In the genomic region with DNA sequence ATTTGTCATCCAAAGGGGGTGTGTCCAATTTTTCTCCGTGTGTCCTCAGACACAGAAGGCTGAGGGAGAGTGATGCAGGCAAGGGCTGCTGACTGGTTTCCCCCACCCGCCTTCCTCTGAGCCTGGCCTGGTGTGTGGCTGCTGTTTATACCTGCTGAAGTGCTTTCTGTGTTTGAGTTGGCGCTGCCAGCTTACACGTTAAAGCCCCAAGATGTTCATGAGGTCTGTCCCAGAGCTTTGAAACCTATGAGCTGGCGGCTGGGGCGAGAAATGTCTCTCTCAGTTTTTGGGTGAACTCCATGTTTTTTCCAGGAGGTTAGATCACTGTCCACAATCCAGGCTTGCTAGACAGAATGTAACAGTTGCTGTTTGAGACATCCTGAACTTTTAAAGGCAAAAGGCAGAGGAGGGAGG, we compare ENCODE assay signal across 13 cellular contexts.
DNase-seq lines count a peak whose midpoint lies in the region; ATAC-seq, FAIRE-seq and TF ChIP-seq lines count a peak whose summit lies in the region.
"Had no signal": no experiment of that assay in that cellular context is flagged by ENCODE, and none has a peak within 500 bp of the region (broad histone marks: within the 10 kb centered on the region; RNA-seq: fewer than 3 reads in every experiment).

No MANE protein-coding gene starts in this region.

- no peaks in the 10 kb centered on the region for H3K9me3 ChIP-seq in liver (ENCODE audit: control insufficient read depth in 4 of 4, low read length in 3 of 4)
- no peaks in the 10 kb centered on the region for H3K9me3 ChIP-seq in small intestine (ENCODE audit: control insufficient read depth, low read depth)

- ATAC-seq in foreskin keratinocyte (no peak), HG02840 (IDR thresholded peaks at IDR 0.05; ENCODE audit: low FRiP score, unreplicated experiment) (no peak)
- ATAC-seq in activated naive CD8-positive, alpha-beta T cell treated with anti-CD3 and anti-CD28 coated beads, Interleukin-2, amount 50 U/mL, for 24 hours = no peak

- no peaks in the 10 kb centered on the region for H3K27me3 ChIP-seq in liver (ENCODE audit: control insufficient read depth in 4 of 4, insufficient read depth in 4 of 4, low read length in 3 of 4)
- no peaks in the 10 kb centered on the region for H3K27me3 ChIP-seq in small intestine (ENCODE audit: control insufficient read depth in 2 of 2, insufficient read depth in 2 of 2, low read length in 2 of 2)
- H3K27me3 ChIP-seq in foreskin keratinocyte = no peaks in the 10 kb centered on the region

- no peaks in the 10 kb centered on the region for H3K9me3 Mint-ChIP-seq in activated naive CD8-positive, alpha-beta T cell treated with anti-CD3 and anti-CD28 coated beads, Interleukin-2, amount 50 U/mL, for 24 hours
- H3K9me3 Mint-ChIP-seq: dendritic cell treated with granulocyte-macrophage colony-stimulating factor and Interleukin-4, amounts not matched to agents 40 ng/mL and 50 ng/mL, for 4 days had no signal

- H3K27ac ChIP-seq in liver (ENCODE audit: low read depth in 1 of 2, low read length in 2 of 2) = no peak overlapping the region
- H3K27ac ChIP-seq in small intestine (ENCODE audit: low read depth in 1 of 2, low read length in 1 of 2) = peak overlapping the region; percentile 20 to 89
- H3K27ac ChIP-seq in foreskin keratinocyte = no peak overlapping the region

- no peaks in the 10 kb centered on the region for H3K36me3 Mint-ChIP-seq in activated naive CD8-positive, alpha-beta T cell treated with anti-CD3 and anti-CD28 coated beads, Interleukin-2, amount 50 U/mL, for 24 hours (ENCODE audit: low read depth)
- H3K36me3 Mint-ChIP-seq: CD8-positive, alpha-beta memory T cell had no signal

- H3K4me3 ChIP-seq in cardiac fibroblast (replicated peaks in 1 of 2; ENCODE audit: low read depth in 2 of 2, low read length in 2 of 2) (no peak overlapping the region), liver (ENCODE audit: low read depth in 1 of 3, low read length in 3 of 3) (no peak overlapping the region), small intestine (ENCODE audit: low read depth in 1 of 2, low read length in 2 of 2) (no peak overlapping the region)

- H3K27me3 Mint-ChIP-seq in activated naive CD8-positive, alpha-beta T cell treated with anti-CD3 and anti-CD28 coated beads, Interleukin-2, amount 50 U/mL, for 24 hours = peaks cover 2% of the 10 kb centered on the region
- H3K27me3 Mint-ChIP-seq: CD8-positive, alpha-beta memory T cell; dendritic cell treated with granulocyte-macrophage colony-stimulating factor and Interleukin-4, amounts not matched to agents 40 ng/mL and 50 ng/mL, for 4 days had no signal

- H3K36me3 ChIP-seq in liver (ENCODE audit: control insufficient read depth in 4 of 4, insufficient read depth in 3 of 4, low read depth in 1 of 4, low read length in 3 of 4) (no peaks in the 10 kb centered on the region), small intestine (ENCODE audit: control insufficient read depth in 2 of 2, insufficient read depth in 2 of 2, low read length in 2 of 2) (no peaks in the 10 kb centered on the region)

- peak in 1 of 2 donors; percentile 18 for TF ChIP-seq RAD21 in liver (IDR thresholded peaks at IDR 0.05)

- no peak overlapping the region for H3K4me3 Mint-ChIP-seq in activated naive CD8-positive, alpha-beta T cell treated with anti-CD3 and anti-CD28 coated beads, Interleukin-2, amount 50 U/mL, for 24 hours
- H3K4me3 Mint-ChIP-seq: CD8-positive, alpha-beta memory T cell; dendritic cell treated with granulocyte-macrophage colony-stimulating factor and Interleukin-4, amounts not matched to agents 40 ng/mL and 50 ng/mL, for 4 days had no signal

- DNase-seq in HCEC 1CT = peak; percentile 2
- peak; percentile 22 to 48 for DNase-seq in cardiac fibroblast (ENCODE audit: low read depth in 2 of 2)
- DNase-seq in small intestine = no peak
- DNase-seq in foreskin keratinocyte = no peak
- DNase-seq in activated naive CD8-positive, alpha-beta T cell treated with anti-CD3 and anti-CD28 coated beads, Interleukin-2, amount 50 U/mL, for 24 hours = no peak
- no peak for DNase-seq in activated CD4-positive, alpha-beta T cell treated with anti-CD3 and anti-CD28 coated beads, Interleukin-2, amount 50 U/mL, for 4 hours
- DNase-seq: activated T-cell treated with anti-CD3 and anti-CD28 coated beads, Interleukin-2, amount 50 U/mL, for 1 hour; CD8-positive, alpha-beta memory T cell; KG1; NCI-H526 treated with DMSO at 0.1 percent for 48 hours had no signal

- WGBS in liver = 80% methylated on average over 6 of the region's 6 CpGs
- 61 to 69% (median 64%) methylated on average over 6 of the region's 6 CpGs for WGBS in small intestine, 3 donors

- H3K4me1 Mint-ChIP-seq in activated naive CD8-positive, alpha-beta T cell treated with anti-CD3 and anti-CD28 coated beads, Interleukin-2, amount 50 U/mL, for 24 hours = no peaks in the 10 kb centered on the region
- H3K4me1 Mint-ChIP-seq: CD8-positive, alpha-beta memory T cell had no signal

- no peaks in the 10 kb centered on the region for H3K4me1 ChIP-seq in liver (ENCODE audit: control insufficient read depth in 4 of 4, insufficient read depth in 4 of 4, low read length in 3 of 4)
- H3K4me1 ChIP-seq in small intestine (ENCODE audit: control insufficient read depth in 2 of 2, insufficient read depth in 1 of 2, low read depth in 1 of 2, low read length in 1 of 2) = no peaks in the 10 kb centered on the region
- H3K4me1 ChIP-seq in foreskin keratinocyte = no peaks in the 10 kb centered on the region

- H3K9ac ChIP-seq in liver (ENCODE audit: low read depth in 1 of 2, low read length in 2 of 2) = no peak overlapping the region

- no peak for FAIRE-seq in small intestine (lab: Jason Lieb, UNC)

- TF ChIP-seq CTCF in cardiac fibroblast (IDR thresholded peaks at IDR 0.05; ENCODE audit: low read depth, low read length) (no peak), liver (IDR thresholded peaks at IDR 0.05; ENCODE audit: low read depth, low read length, missing input control) (no peak), foreskin keratinocyte (conservative IDR thresholded peaks at IDR 0.05) (no peak)

- H3K27ac Mint-ChIP-seq in activated naive CD8-positive, alpha-beta T cell treated with anti-CD3 and anti-CD28 coated beads, Interleukin-2, amount 50 U/mL, for 24 hours = no peak overlapping the region
- H3K27ac Mint-ChIP-seq: CD8-positive, alpha-beta memory T cell; dendritic cell treated with granulocyte-macrophage colony-stimulating factor and Interleukin-4, amounts not matched to agents 40 ng/mL and 50 ng/mL, for 4 days had no signal

TF ChIP-seq in liver, 16 proteins besides CTCF, POLR2A, EP300 and RAD21:
- no peak for TF ChIP-seq FOXA2 (IDR thresholded peaks at IDR 0.05)
- peak; percentile 28 for TF ChIP-seq SP1 (IDR thresholded peaks at IDR 0.05)

Comparison
In these comparisons a context has a peak if more than half of its experiments do, and no peak if none do; other contexts are left out.
1. DNase-seq: peak in HCEC 1CT (single experiment) and cardiac fibroblast (2 of 2); none in small intestine (single experiment), foreskin keratinocyte (0 of 2), activated naive CD8-positive, alpha-beta T cell treated with anti-CD3 and anti-CD28 coated beads, Interleukin-2, amount 50 U/mL, for 24 hours (single experiment) and activated CD4-positive, alpha-beta T cell treated with anti-CD3 and anti-CD28 coated beads, Interleukin-2, amount 50 U/mL, for 4 hours (0 of 2).
2. H3K27ac ChIP-seq: peak in small intestine (2 of 2); none in liver (0 of 2) and foreskin keratinocyte (single experiment).